In genomic region chr5:172209714-172210113, GRCh38 we compare ENCODE assay signal across 1 cellular context.
TF ChIP-seq lines count a peak whose summit lies in the region.

No MANE protein-coding gene starts in this region.

TF ChIP-seq in HEK293, 187 proteins besides CTCF, POLR2A, EP300 and RAD21 (continued from another document):
- TF ChIP-seq ATF2 (tag by site-specific recombination; IDR thresholded peaks at IDR 0.05; ENCODE audit: low read depth) (peak; percentile 82), ZNF239 (tag by site-specific recombination; IDR thresholded peaks at IDR 0.05) (no peak), ZNF747 (tag by site-specific recombination; IDR thresholded peaks at IDR 0.05) (no peak), ZBTB8A (tag by site-specific recombination; IDR thresholded peaks at IDR 0.05) (no peak), ZNF114 (tag by site-specific recombination; IDR thresholded peaks at IDR 0.05) (no peak), ZNF707 (tag by site-specific recombination; IDR thresholded peaks at IDR 0.05) (no peak)
TF ChIP-seq in HEK293: peak in this region for 1.
